In genomic region chr16:85319208-85319983, GRCh38 we compare ENCODE assay signal across 17 cellular contexts.
DNase-seq lines count a peak whose midpoint lies in the region; ATAC-seq and TF ChIP-seq lines count a peak whose summit lies in the region.
"Had no signal": no experiment of that assay in that cellular context is flagged by ENCODE, and none has a peak within 500 bp of the region (broad histone marks: within the 10 kb centered on the region; RNA-seq: fewer than 3 reads in every experiment).

No MANE protein-coding gene starts in this region.

- peaks cover 6% of the 10 kb centered on the region for H3K79me2 ChIP-seq in osteoblast (ENCODE audit: insufficient read depth, low read length)

- no peak overlapping the region for H3K4me3 ChIP-seq in adipocyte (ENCODE audit: low read length)
- H3K4me3 ChIP-seq in esophagus muscularis mucosa: no peak overlapping the region
- no peak overlapping the region for H3K4me3 ChIP-seq in osteoblast (ENCODE audit: insufficient read depth, low read length)
- no peak overlapping the region for H3K4me3 ChIP-seq in tibial artery

- H3K9me3 ChIP-seq in adipocyte (ENCODE audit: control insufficient read depth, low read length) (no peaks in the 10 kb centered on the region), esophagus muscularis mucosa (no peaks in the 10 kb centered on the region), osteoblast (ENCODE audit: low read depth, low read length) (no peaks in the 10 kb centered on the region), tibial artery (no peaks in the 10 kb centered on the region)

- ATAC-seq in HG03521 (IDR thresholded peaks at IDR 0.05; ENCODE audit: unreplicated experiment): no peak

- WGBS in esophagus muscularis mucosa: 88% methylated on average over 15 of the region's 24 CpGs

- DNase-seq in adipocyte (ENCODE audit: low read depth) (no peak), esophagus muscularis mucosa (ENCODE audit: extremely low spot score) (no peak), osteoblast (ENCODE audit: insufficient read length, low spot score, missing footprints) (peak; percentile 29), tibial artery (no peak), NCI-H2029 treated with DMSO at 0.1 percent for 48 hours (lab: John Stamatoyannopoulos, UW) (no peak), NCI-H1105 treated with DMSO at 0.1 percent for 48 hours (lab: John Stamatoyannopoulos, UW) (no peak)
- DNase-seq: Calu3; CD8-positive, alpha-beta memory T cell; DMS53; GDM1; KG1; NCI-H1092 treated with DMSO at 0.1 percent for 48 hours; NCI-H2081; NCI-H2171 treated with DMSO at 0.1 percent for 48 hours; NCI-H524 treated with DMSO at 0.1 percent for 48 hours had no signal

- no peaks in the 10 kb centered on the region for H3K36me3 ChIP-seq in adipocyte (ENCODE audit: control insufficient read depth, insufficient read depth, low read length, severe bottlenecking)
- H3K36me3 ChIP-seq in esophagus muscularis mucosa: no peaks in the 10 kb centered on the region
- H3K36me3 ChIP-seq in osteoblast (ENCODE audit: insufficient read depth, low read length): no peaks in the 10 kb centered on the region
- no peaks in the 10 kb centered on the region for H3K36me3 ChIP-seq in tibial artery

- H3K4me1 ChIP-seq in adipocyte (ENCODE audit: control insufficient read depth, insufficient read depth, low read length) (peaks cover 44% of the 10 kb centered on the region), esophagus muscularis mucosa (peaks cover 26 to 79% (median 57%) of the 10 kb centered on the region in 4 donors), osteoblast (ENCODE audit: insufficient read depth, low read length) (peaks cover 31% of the 10 kb centered on the region), tibial artery (peaks cover 13 to 50% (median 43%) of the 10 kb centered on the region in 4 donors)

- H2AFZ ChIP-seq in osteoblast (ENCODE audit: low read length): no peak overlapping the region

- H3K4me2 ChIP-seq in osteoblast (ENCODE audit: insufficient read depth, low read length): no peak overlapping the region

- no peak for TF ChIP-seq POLR2A in esophagus muscularis mucosa (IDR thresholded peaks at IDR 0.05; ENCODE audit: low read depth)

- intact Hi-C loops in esophagus muscularis mucosa (cut with DNase I): loop anchor here (10.0 kb wide), 1 partner anchor 295 kb away; the partner anchor contains the start of gene GSE1
- intact Hi-C loops in tibial artery (cut with DNase I; ENCODE audit: low total_unique reads): loop anchor here (10.0 kb wide), 1 partner anchor 235 kb away; no protein-coding TSS in a partner anchor

- H3K9ac ChIP-seq in adipocyte (ENCODE audit: low read length): peak overlapping the region; percentile 45

- no peak for TF ChIP-seq EP300 in esophagus muscularis mucosa (IDR thresholded peaks at IDR 0.05)

- H3K27ac ChIP-seq in esophagus muscularis mucosa (replicated peaks in 1 of 4) (peak overlapping the region in 3 of 4 donors; percentile 32 to 85 (median 34)), osteoblast (ENCODE audit: low read depth, low read length) (no peak overlapping the region), tibial artery (peak overlapping the region; percentile 83 to 89)
- H3K27ac ChIP-seq: HL-60 had no signal

- TF ChIP-seq CTCF in esophagus muscularis mucosa (IDR thresholded peaks at IDR 0.05) (no peak), osteoblast (IDR thresholded peaks at IDR 0.05; ENCODE audit: extremely low read depth, low read depth, low read length) (no peak), tibial artery (IDR thresholded peaks at IDR 0.05) (no peak)

- H3K27me3 ChIP-seq in adipocyte (replicated peaks; ENCODE audit: control insufficient read depth, insufficient read depth, low read length): no peaks in the 10 kb centered on the region
- no peaks in the 10 kb centered on the region for H3K27me3 ChIP-seq in esophagus muscularis mucosa
- no peaks in the 10 kb centered on the region for H3K27me3 ChIP-seq in osteoblast (ENCODE audit: insufficient read depth, low read length)
- no peaks in the 10 kb centered on the region for H3K27me3 ChIP-seq in tibial artery

- H4K20me1 ChIP-seq in osteoblast (ENCODE audit: insufficient read depth, low read length): peaks cover 22% of the 10 kb centered on the region
